In the genomic region with DNA sequence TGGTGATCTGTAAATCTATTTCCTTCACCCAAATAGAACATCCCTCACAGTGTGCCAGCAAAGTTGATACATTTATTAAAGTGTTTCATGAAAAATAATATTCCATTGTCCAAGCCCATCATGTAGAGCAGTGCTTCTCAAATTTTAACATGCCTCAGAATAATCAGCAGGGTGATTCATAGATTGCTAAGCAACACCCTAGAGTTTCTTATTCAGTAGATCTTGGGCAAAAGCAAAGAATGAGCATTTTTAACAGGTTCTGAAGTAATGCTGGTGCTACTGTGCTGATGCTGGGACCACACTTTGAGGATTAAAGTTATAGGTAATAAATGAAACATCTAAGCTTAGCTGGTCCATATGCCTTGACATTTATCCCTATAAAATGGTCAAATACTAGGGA, we compare ENCODE assay signal across 25 cellular contexts.
DNase-seq lines count a peak whose midpoint lies in the region; ATAC-seq and TF ChIP-seq lines count a peak whose summit lies in the region.
"Had no signal": no experiment of that assay in that cellular context is flagged by ENCODE, and none has a peak within 500 bp of the region (broad histone marks: within the 10 kb centered on the region; RNA-seq: fewer than 3 reads in every experiment).

No MANE protein-coding gene starts in this region.

- H3K14ac ChIP-seq in IMR-90 (replicated peaks; ENCODE audit: low read depth, low read length): no peak overlapping the region

- H2AK5ac ChIP-seq in IMR-90 (ENCODE audit: low read depth, low read length): no peak overlapping the region
- H2AK5ac ChIP-seq in mesendoderm (ENCODE audit: low read length): no peak overlapping the region

- H4K5ac ChIP-seq in IMR-90 (ENCODE audit: low read depth, low read length): no peak overlapping the region
- no peak overlapping the region for H4K5ac ChIP-seq in mesendoderm (ENCODE audit: low read length)

- TF ChIP-seq POLR2A in IMR-90 (IDR thresholded peaks at IDR 0.05; ENCODE audit: low read depth, low read length): no peak
- TF ChIP-seq POLR2A in testis (IDR thresholded peaks at IDR 0.05): no peak

- H3K4me2 ChIP-seq in IMR-90 (ENCODE audit: low read depth, low read length): no peak overlapping the region
- no peak overlapping the region for H3K4me2 ChIP-seq in osteoblast (ENCODE audit: insufficient read depth, low read length)
- H3K4me2 ChIP-seq in mesendoderm (ENCODE audit: low read length): no peak overlapping the region
- H3K4me2 ChIP-seq: A549, PC-9 had no signal

- H3K9me3 ChIP-seq in IMR-90 (ENCODE audit: control insufficient read depth, insufficient read depth, low read length) (no peaks in the 10 kb centered on the region), osteoblast (ENCODE audit: low read depth, low read length) (no peaks in the 10 kb centered on the region), testis (no peaks in the 10 kb centered on the region)
- H3K9me3 ChIP-seq: A549 had no signal

- H3K79me1 ChIP-seq in IMR-90 (ENCODE audit: low read depth in 1 of 2, low read length in 2 of 2): no peaks in the 10 kb centered on the region
- H3K79me1 ChIP-seq in mesendoderm (ENCODE audit: low read length): no peaks in the 10 kb centered on the region

- H2BK5ac ChIP-seq in IMR-90 (ENCODE audit: low read depth, low read length, poor library complexity, severe bottlenecking): no peak overlapping the region
- H2BK5ac ChIP-seq in mesendoderm (ENCODE audit: low read length): no peak overlapping the region

- H3K4me1 Mint-ChIP-seq in effector memory CD8-positive, alpha-beta T cell (ENCODE audit: low read depth in 2 of 2): no peaks in the 10 kb centered on the region
- H3K4me1 Mint-ChIP-seq: CD14-positive monocyte had no signal

- in situ Hi-C loops in IMR-90 (cut with MboI; ENCODE audit: low sequenced_read_pairs): no loop called here

- POLR2A ChIA-PET in IMR-90 (lab: Charles Lee; ENCODE audit: unreplicated experiment): no interaction called here

- no peak overlapping the region for H2AK9ac ChIP-seq in IMR-90 (replicated peaks; ENCODE audit: low read depth, low read length, poor library complexity)

- no peaks in the 10 kb centered on the region for H3K4me1 ChIP-seq in IMR-90 (ENCODE audit: control insufficient read depth, insufficient read depth, low read length)
- H3K4me1 ChIP-seq in osteoblast (ENCODE audit: insufficient read depth, low read length): no peaks in the 10 kb centered on the region
- no peaks in the 10 kb centered on the region for H3K4me1 ChIP-seq in mesendoderm (ENCODE audit: control insufficient read depth, low read depth, low read length)
- no peaks in the 10 kb centered on the region for H3K4me1 ChIP-seq in testis
- H3K4me1 ChIP-seq: A549 had no signal

- no peak overlapping the region for H3K4me3 Mint-ChIP-seq in effector memory CD8-positive, alpha-beta T cell
- H3K4me3 Mint-ChIP-seq: CD14-positive monocyte had no signal

- no peak for TF ChIP-seq RAD21 in IMR-90 (IDR thresholded peaks at IDR 0.05; ENCODE audit: low read length)

- peak; percentile 12; the same call in 1 of the 2 replicates for ATAC-seq in IMR-90 (ENCODE audit: low read depth)
- ATAC-seq in effector memory CD8-positive, alpha-beta T cell (replicated peaks): no peak
- no peak for ATAC-seq in left lobe of liver
- ATAC-seq: A549, GM12878, SK-N-SH treated with all-trans-retinoic acid at 6 μM for 48 hours had no signal

- CTCF ChIA-PET in IMR-90 (lab: Yijun Ruan, JAX): no interaction called here

- intact Hi-C loops in IMR-90 (cut with micrococcal nuclease): no loop called here
- intact Hi-C loops in testis (cut with DNase I; ENCODE audit: low total_unique reads): no loop called here

- H3K79me2 ChIP-seq in osteoblast (ENCODE audit: insufficient read depth, low read length) (no peaks in the 10 kb centered on the region), mesendoderm (ENCODE audit: control insufficient read depth, insufficient read depth, low read length) (no peaks in the 10 kb centered on the region)

- H2BK120ac ChIP-seq in IMR-90 (ENCODE audit: low read depth, low read length) (no peak overlapping the region), mesendoderm (ENCODE audit: low read depth, low read length) (no peak overlapping the region)

- H3K4me3 ChIP-seq in IMR-90 (ENCODE audit: insufficient read depth, low read depth, low read length) (no peak overlapping the region), osteoblast (ENCODE audit: insufficient read depth, low read length) (no peak overlapping the region), mesendoderm (ENCODE audit: low read length) (no peak overlapping the region), testis (no peak overlapping the region)
- H3K4me3 ChIP-seq: A549, GM12878, PC-9 had no signal

- TF ChIP-seq CTCF in IMR-90 (conservative IDR thresholded peaks at IDR 0.05; ENCODE audit: low read depth, low read length) (no peak), osteoblast (IDR thresholded peaks at IDR 0.05; ENCODE audit: extremely low read depth, low read depth, low read length) (no peak), testis (IDR thresholded peaks at IDR 0.05) (no peak)

- H3K4ac ChIP-seq in IMR-90 (ENCODE audit: low read depth, low read length): no peak overlapping the region
- no peak overlapping the region for H3K4ac ChIP-seq in mesendoderm (ENCODE audit: low read depth, low read length)

- no TSS peak for BruUV-seq in IMR-90 (replicated peaks; lab: Mats Ljungman, UMichigan)

- no peak overlapping the region for H4K8ac ChIP-seq in IMR-90 (ENCODE audit: low read depth in 2 of 2, low read length in 2 of 2)
- H4K8ac ChIP-seq in mesendoderm (ENCODE audit: low read depth, low read length): no peak overlapping the region

- no peak overlapping the region for H4K91ac ChIP-seq in IMR-90 (ENCODE audit: insufficient read depth, low read depth, low read length)

- H3K27me3 ChIP-seq in IMR-90 (ENCODE audit: control insufficient read depth, insufficient read depth, low read length): no peaks in the 10 kb centered on the region
- H3K27me3 ChIP-seq in osteoblast (ENCODE audit: insufficient read depth, low read length): no peaks in the 10 kb centered on the region
- no peaks in the 10 kb centered on the region for H3K27me3 ChIP-seq in mesendoderm (ENCODE audit: insufficient read depth, low read length, poor library complexity)
- H3K27me3 ChIP-seq in testis: no peaks in the 10 kb centered on the region

- no peaks in the 10 kb centered on the region; the same call in 1 of the 2 replicates for H3K9me1 ChIP-seq in IMR-90 (ENCODE audit: insufficient read depth, low read length)

- no peak overlapping the region for H2BK15ac ChIP-seq in IMR-90 (ENCODE audit: low read depth, low read length)
- no peak overlapping the region for H2BK15ac ChIP-seq in mesendoderm (replicated peaks; ENCODE audit: low read depth)

- no peaks in the 10 kb centered on the region for H3K36me3 ChIP-seq in IMR-90 (ENCODE audit: control insufficient read depth, insufficient read depth, low read length)
- H3K36me3 ChIP-seq in osteoblast (ENCODE audit: insufficient read depth, low read length): no peaks in the 10 kb centered on the region
- no peaks in the 10 kb centered on the region for H3K36me3 ChIP-seq in mesendoderm (ENCODE audit: control insufficient read depth, insufficient read depth, low read length)
- H3K36me3 ChIP-seq in testis (ENCODE audit: low read depth, missing control alignments): no peaks in the 10 kb centered on the region

- H3K23ac ChIP-seq in IMR-90 (ENCODE audit: low read depth, low read length) (no peak overlapping the region), mesendoderm (ENCODE audit: low read length) (no peak overlapping the region)

- H2BK20ac ChIP-seq in IMR-90 (ENCODE audit: low read depth, low read length): no peak overlapping the region

- H3K56ac ChIP-seq in IMR-90 (ENCODE audit: extremely low read depth, insufficient read depth, low read length): no peak overlapping the region
- H3K56ac ChIP-seq in mesendoderm (ENCODE audit: low read length): no peak overlapping the region

- H4K20me1 ChIP-seq in IMR-90 (ENCODE audit: insufficient read depth, low read length): no peaks in the 10 kb centered on the region
- no peaks in the 10 kb centered on the region for H4K20me1 ChIP-seq in osteoblast (ENCODE audit: insufficient read depth, low read length)

- no peak overlapping the region for H3K27ac Mint-ChIP-seq in effector memory CD8-positive, alpha-beta T cell
- H3K27ac Mint-ChIP-seq: CD14-positive monocyte had no signal

- dilution Hi-C loops in IMR-90 (cut with HindIII; ENCODE audit: low sequenced_read_pairs, unreplicated experiment): no loop called here

- no peaks in the 10 kb centered on the region for H3K27me3 Mint-ChIP-seq in effector memory CD8-positive, alpha-beta T cell

- H3K27ac ChIP-seq in IMR-90 (ENCODE audit: insufficient read depth, low read length): no peak overlapping the region
- H3K27ac ChIP-seq in osteoblast (ENCODE audit: low read depth, low read length): no peak overlapping the region
- H3K27ac ChIP-seq in mesendoderm (ENCODE audit: low read depth, low read length): no peak overlapping the region
- no peak overlapping the region for H3K27ac ChIP-seq in testis
- H3K27ac ChIP-seq: A549, PC-9, RWPE1 had no signal

- H3K36me3 Mint-ChIP-seq in effector memory CD8-positive, alpha-beta T cell (ENCODE audit: insufficient read depth): no peaks in the 10 kb centered on the region
- H3K36me3 Mint-ChIP-seq: CD14-positive monocyte had no signal

- H3K9ac ChIP-seq in IMR-90 (ENCODE audit: low read depth, low read length) (no peak overlapping the region), mesendoderm (ENCODE audit: low read length) (no peak overlapping the region)

- DNase-seq in EH (ENCODE audit: low read depth): peak; percentile 43
- peak; percentile 18 for DNase-seq in IMR-90
- DNase-seq in fibroblast of gingiva (ENCODE audit: low read depth): peak; percentile 4
- peak; percentile 1 for DNase-seq in osteoblast (ENCODE audit: insufficient read length, low spot score, missing footprints)
- DNase-seq in effector memory CD8-positive, alpha-beta T cell: no peak
- DNase-seq in left lobe of liver (ENCODE audit: low spot score): no peak
- DNase-seq in mesendoderm: no peak
- DNase-seq in testis: no peak
- DNase-seq: DMS 273 treated with DMSO at 0.1 percent for 48 hours, DND-41, GF-D8, GOT3, KBM-7, NCI-H1105 treated with DMSO at 0.1 percent for 48 hours, NCI-H1694 treated with DMSO at 0.1 percent for 48 hours, NCI-H2107, NCI-H2227 treated with DMSO at 0.1 percent for 48 hours, NCI-H526, PC-9, SIG-M5 had no signal

- H3K18ac ChIP-seq in IMR-90 (ENCODE audit: low read depth, low read length) (no peak overlapping the region), mesendoderm (ENCODE audit: low read length) (no peak overlapping the region)

- no peak overlapping the region for H2AFZ ChIP-seq in IMR-90 (replicated peaks; ENCODE audit: low read length, poor library complexity)
- no peak overlapping the region for H2AFZ ChIP-seq in osteoblast (ENCODE audit: low read length)
- H2AFZ ChIP-seq: PC-9 had no signal

- peaks cover 0 to 5% of the 10 kb centered on the region in 2 donors for H3K9me3 Mint-ChIP-seq in effector memory CD8-positive, alpha-beta T cell
- H3K9me3 Mint-ChIP-seq: CD14-positive monocyte had no signal

TF ChIP-seq in IMR-90, 13 proteins besides CTCF, POLR2A, EP300 and RAD21:
- no peak for TF ChIP-seq NFE2L2 (IDR thresholded peaks at IDR 0.05; ENCODE audit: low read depth, low read length)
- TF ChIP-seq SMC3 (IDR thresholded peaks at IDR 0.05; ENCODE audit: low read depth, low read length): no peak

Comparison
In these comparisons a context has a peak if more than half of its experiments do, and no peak if none do; other contexts are left out.
1. DNase-seq: peak in EH (single experiment), IMR-90 (single experiment), fibroblast of gingiva (single experiment) and osteoblast (single experiment); none in effector memory CD8-positive, alpha-beta T cell (0 of 3), left lobe of liver (single experiment), mesendoderm (single experiment) and testis (single experiment).